ENCODE assay signal across 9 cellular contexts in genomic region chr5:72194846-72195245, GRCh38.
DNase-seq lines count a peak whose midpoint lies in the region; ATAC-seq, FAIRE-seq and TF ChIP-seq lines count a peak whose summit lies in the region.
"Had no signal": no experiment of that assay in that cellular context is flagged by ENCODE, and none has a peak within 500 bp of the region (broad histone marks: within the 10 kb centered on the region; RNA-seq: fewer than 3 reads in every experiment).

No MANE protein-coding gene starts in this region.

- peak; percentile 92 for DNase-seq in GM12865 (ENCODE audit: low read depth)
- no peak for DNase-seq in activated naive CD8-positive, alpha-beta T cell treated with anti-CD3 and anti-CD28 coated beads, Interleukin-2, amount 10 ng/mL, durations not matched to agents 7 days and 5 days
- DNase-seq in NCI-H187 treated with DMSO at 0.1 percent for 48 hours (lab: John Stamatoyannopoulos, UW) = no peak
- no peak for DNase-seq in HepG2 (ENCODE audit: low spot score)
- DNase-seq in inferior parietal cortex (ENCODE audit: extremely low spot score) = no peak
- DNase-seq in GM03348 (ENCODE audit: low spot score) = no peak
- DNase-seq: mesenchymal stem cell had no signal

- no peak overlapping the region for H3K27ac ChIP-seq in HepG2 (ENCODE audit: extremely low read length, insufficient read depth, low read length)

- TF ChIP-seq EP300 in HepG2 (IDR thresholded peaks at IDR 0.05; ENCODE audit: low read depth in 2 of 2, low read length in 2 of 2) (no peak), HepG2 (CRISPR knock-in tag; IDR thresholded peaks at IDR 0.05; ENCODE audit: borderline replicate concordance) (no peak)

- no peak for TF ChIP-seq RAD21 in HepG2 (CRISPR knock-in tag; IDR thresholded peaks at IDR 0.05)

- H3K9ac ChIP-seq in HepG2 (ENCODE audit: insufficient read depth, low read depth, low read length) = no peak overlapping the region

- peak; percentile 96 for ATAC-seq in GM19438 (IDR thresholded peaks at IDR 0.05; ENCODE audit: low read depth, unreplicated experiment)
- ATAC-seq in HG03175 (IDR thresholded peaks at IDR 0.05; ENCODE audit: unreplicated experiment) = peak; percentile 97
- ATAC-seq in activated naive CD8-positive, alpha-beta T cell treated with anti-CD3 and anti-CD28 coated beads, Interleukin-2, amount 10 ng/mL, durations not matched to agents 7 days and 5 days (ENCODE audit: low read depth) = no peak
- ATAC-seq in HepG2 = no peak

- H3K4me3 ChIP-seq in GM12865 (ENCODE audit: low read depth, low read length) (no peak overlapping the region), HepG2 (replicated peaks in 1 of 3; ENCODE audit: insufficient read depth in 1 of 3, low read depth in 2 of 3, low read length in 3 of 3) (no peak overlapping the region)

- TF ChIP-seq CTCF in GM12865 (IDR thresholded peaks at IDR 0.05; ENCODE audit: insufficient read depth, low read depth, low read length, missing control alignments) (no peak), HepG2 (CRISPR knock-in tag; IDR thresholded peaks at IDR 0.05) (no peak)

- no peaks in the 10 kb centered on the region for H3K9me3 ChIP-seq in HepG2 (ENCODE audit: low read length)

- H3K36me3 Mint-ChIP-seq in activated naive CD8-positive, alpha-beta T cell treated with anti-CD3 and anti-CD28 coated beads, Interleukin-2, amount 10 ng/mL, durations not matched to agents 7 days and 5 days = no peaks in the 10 kb centered on the region

- intact Hi-C loops in HepG2 (cut with micrococcal nuclease; ENCODE audit: unreplicated experiment) = no loop called here

- H3K4me1 Mint-ChIP-seq in activated naive CD8-positive, alpha-beta T cell treated with anti-CD3 and anti-CD28 coated beads, Interleukin-2, amount 10 ng/mL, durations not matched to agents 7 days and 5 days = peaks cover 7% of the 10 kb centered on the region

- H3K4me3 Mint-ChIP-seq in activated naive CD8-positive, alpha-beta T cell treated with anti-CD3 and anti-CD28 coated beads, Interleukin-2, amount 10 ng/mL, durations not matched to agents 7 days and 5 days = peak overlapping the region; percentile 19

- 93% methylated on average over 6 of the region's 6 CpGs for WGBS in HepG2 (ENCODE audit: low lambda C conversion rate)

- peak overlapping the region; percentile 18 for H3K27ac Mint-ChIP-seq in activated naive CD8-positive, alpha-beta T cell treated with anti-CD3 and anti-CD28 coated beads, Interleukin-2, amount 10 ng/mL, durations not matched to agents 7 days and 5 days

- H3K4me1 ChIP-seq in HepG2 (ENCODE audit: insufficient read depth, low read length) = no peaks in the 10 kb centered on the region

- CTCF ChIA-PET in HepG2 (lab: Yijun Ruan, JAX; ENCODE audit: low intra/inter-chr PET ratio, low total read pairs) = no interaction called here

- in situ Hi-C loops in HepG2 (cut with HindIII; ENCODE audit: extremely low pct_ligation_motif_present, low pct_unique_long_range_greater_than_20kb) = no loop called here

- peaks cover 4% of the 10 kb centered on the region for H3K9me3 Mint-ChIP-seq in activated naive CD8-positive, alpha-beta T cell treated with anti-CD3 and anti-CD28 coated beads, Interleukin-2, amount 10 ng/mL, durations not matched to agents 7 days and 5 days

- FAIRE-seq in HepG2 (lab: Jason Lieb, UNC) = no peak

- no peaks in the 10 kb centered on the region for H3K79me2 ChIP-seq in HepG2 (ENCODE audit: insufficient read depth, low read length)

- BruUV-seq in HepG2 (replicated peaks; lab: Mats Ljungman, UMichigan) = no TSS peak

- 0 out of 5 replicates have a peak, but pooled peaks cover 0 to 4% of the 10 kb centered on the region in 2 experiments for H3K36me3 ChIP-seq in HepG2 (replicated peaks in 1 of 2; ENCODE audit: control insufficient read depth in 1 of 2, insufficient read depth in 2 of 2, low read length in 2 of 2)

- POLR2A ChIA-PET in activated naive CD8-positive, alpha-beta T cell treated with anti-CD3 and anti-CD28 coated beads, Interleukin-2, amount 10 ng/mL, durations not matched to agents 7 days and 5 days (lab: Charles Lee) = no interaction called here
- POLR2A ChIA-PET in HepG2 (lab: Yijun Ruan, JAX) = no interaction called here

- H3K27me3 ChIP-seq in HepG2 (ENCODE audit: control insufficient read depth in 1 of 2, insufficient read depth in 2 of 2, low read length in 2 of 2) = no peaks in the 10 kb centered on the region

- no peaks in the 10 kb centered on the region for H4K20me1 ChIP-seq in HepG2 (ENCODE audit: insufficient read depth, low read length)

- H2AFZ ChIP-seq in HepG2 (ENCODE audit: low read length) = no peak overlapping the region

- no peak overlapping the region for H3K4me2 ChIP-seq in HepG2 (ENCODE audit: low read depth, low read length)

- peaks cover 36% of the 10 kb centered on the region for H3K27me3 Mint-ChIP-seq in activated naive CD8-positive, alpha-beta T cell treated with anti-CD3 and anti-CD28 coated beads, Interleukin-2, amount 10 ng/mL, durations not matched to agents 7 days and 5 days

- no peak for TF ChIP-seq POLR2A in HepG2 (IDR thresholded peaks at IDR 0.05; ENCODE audit: insufficient read depth in 1 of 2, low read depth in 2 of 2, low read length in 2 of 2)

TF ChIP-seq in HepG2, 621 proteins besides CTCF, POLR2A, EP300 and RAD21 (continues in another document):
- TF ChIP-seq SMC3 (IDR thresholded peaks at IDR 0.05; ENCODE audit: low read length) = no peak
- no peak for TF ChIP-seq HMGXB3 (CRISPR knock-in tag; IDR thresholded peaks at IDR 0.05; ENCODE audit: borderline replicate concordance)
- no peak for TF ChIP-seq MAFG (CRISPR knock-in tag; IDR thresholded peaks at IDR 0.05)
- TF ChIP-seq ZNF850 (CRISPR knock-in tag; conservative IDR thresholded peaks at IDR 0.05) = no peak
- no peak for TF ChIP-seq MAF1 (CRISPR knock-in tag; IDR thresholded peaks at IDR 0.05; ENCODE audit: borderline replicate concordance)
- no peak for TF ChIP-seq EHMT2 (IDR thresholded peaks at IDR 0.05; ENCODE audit: borderline replicate concordance, low read depth, low read length)
- no peak for TF ChIP-seq CC2D1A (CRISPR knock-in tag; IDR thresholded peaks at IDR 0.05)
- TF ChIP-seq CEBPG (CRISPR knock-in tag; IDR thresholded peaks at IDR 0.05) = no peak
- TF ChIP-seq ZNF24 (IDR thresholded peaks at IDR 0.05) = no peak
- no peak for TF ChIP-seq HNRNPK (IDR thresholded peaks at IDR 0.05; ENCODE audit: low read depth, low read length, poor library complexity, severe bottlenecking)
- no peak for TF ChIP-seq MYNN (CRISPR knock-in tag; IDR thresholded peaks at IDR 0.05; ENCODE audit: low read depth)
- no peak for TF ChIP-seq ETS1 (CRISPR knock-in tag; IDR thresholded peaks at IDR 0.05)
- no peak for TF ChIP-seq PHF21A (CRISPR knock-in tag; IDR thresholded peaks at IDR 0.05)
- TF ChIP-seq ZNF121 (CRISPR knock-in tag; IDR thresholded peaks at IDR 0.05) = no peak
- no peak for TF ChIP-seq ZBTB34 (CRISPR knock-in tag; IDR thresholded peaks at IDR 0.05)

Comparison
In these comparisons a context has a peak if more than half of its experiments do, and no peak if none do; other contexts are left out.
1. ATAC-seq: peak in GM19438 (single experiment) and HG03175 (single experiment); none in activated naive CD8-positive, alpha-beta T cell treated with anti-CD3 and anti-CD28 coated beads, Interleukin-2, amount 10 ng/mL, durations not matched to agents 7 days and 5 days (single experiment) and HepG2 (single experiment).